In genomic region chr15:90221251-90221900, GRCh38 we compare ENCODE assay signal across 9 cellular contexts. TPM values are rescaled to one million over a fixed set of nuclear protein-coding genes. Genes with fewer than 3 reads are reported as not detected.
DNase-seq lines count a peak whose midpoint lies in the region; ATAC-seq, FAIRE-seq and TF ChIP-seq lines count a peak whose summit lies in the region.
"Had no signal": no experiment of that assay in that cellular context is flagged by ENCODE, and none has a peak within 500 bp of the region (broad histone marks: within the 10 kb centered on the region; RNA-seq: fewer than 3 reads in every experiment).

No MANE protein-coding gene starts in this region.

- H3K4me1 ChIP-seq in A549 = peaks cover 25% of the 10 kb centered on the region

- H3K9me3 ChIP-seq in A549 = no peaks in the 10 kb centered on the region

- WGBS in A549 (ENCODE audit: missing lambda C conversion rate) = 36% methylated on average over 14 of the region's 14 CpGs

- ATAC-seq in A549 (peak; percentile 89 to 92), HG03571 (IDR thresholded peaks at IDR 0.05; ENCODE audit: unreplicated experiment) (no peak), GM18909 (IDR thresholded peaks at IDR 0.05; ENCODE audit: poor library complexity, unreplicated experiment) (no peak)
- ATAC-seq: naive thymus-derived CD8-positive, alpha-beta T cell had no signal

- peak; percentile 94 for FAIRE-seq in A549 (lab: Jason Lieb, UNC)

- H3K4me3 ChIP-seq in A549 = no peak overlapping the region
- H3K4me3 ChIP-seq in foreskin fibroblast (ENCODE audit: low read depth in 1 of 2, low read length in 2 of 2) = no peak overlapping the region

- POLR2A ChIA-PET in A549 (lab: Yijun Ruan, JAX) = interaction anchor here (0.5 to 1.4 kb wide), 5 partner anchors 12 to 78 kb away, joined by 3 to 15 read pairs (median 4); partner anchors contain the start of genes CIB1 and GDPGP1

- TF ChIP-seq EP300 in A549 (IDR thresholded peaks at IDR 0.05) = no peak

- no peak for TF ChIP-seq POLR2A in A549 (IDR thresholded peaks at IDR 0.05; ENCODE audit: low read length)

- CTCF ChIA-PET in A549 (lab: Yijun Ruan, JAX) = interaction anchor here (0.6 to 36.4 kb wide), 49 partner anchors 9 to 481 kb away, joined by 3 to 732 read pairs (median 5); partner anchors contain the start of genes ARPIN, CIB1, GDPGP1 and SEMA4B

- H3K27ac ChIP-seq in A549 (peak overlapping the region; percentile 70 to 84), VCaP (peak overlapping the region; percentile 67)

- TF ChIP-seq RAD21 in A549 (conservative IDR thresholded peaks at IDR 0.05 in 1 of 2, IDR thresholded peaks at IDR 0.05 in 1 of 2) = peak; percentile 97 to 99

- H3K4me2 ChIP-seq in A549 = peak overlapping the region; percentile 47

- TF ChIP-seq CTCF in A549 (IDR thresholded peaks at IDR 0.05) (peak; percentile 91), VCaP (conservative IDR thresholded peaks at IDR 0.05) (peak; percentile 96), foreskin fibroblast (IDR thresholded peaks at IDR 0.05; ENCODE audit: low read depth, low read length) (peak; percentile 89)

- DNase-seq in A549 (ENCODE audit: low read depth in 1 of 2, low spot score in 1 of 2) = peak; percentile 90 to 95
- DNase-seq in GDM1 (lab: John Stamatoyannopoulos, UW) = peak; percentile 34
- DNase-seq in NCI-H2107 (lab: John Stamatoyannopoulos, UW) = peak; percentile 31
- DNase-seq in foreskin fibroblast = peak; percentile 77 to 92
- peak in 55 of 56 donors; percentile 16 to 85 (median 66) for DNase-seq in nucleus accumbens (lab: John Stamatoyannopoulos, UW)

TF ChIP-seq in A549, 52 proteins besides CTCF, POLR2A, EP300 and RAD21:
- TF ChIP-seq MAX (IDR thresholded peaks at IDR 0.05) (0 out of 2 replicates have a peak, but pooled peaks have one; percentile 16), HOXB5 (CRISPR knock-in tag; IDR thresholded peaks at IDR 0.05) (no peak), EHMT2 (IDR thresholded peaks at IDR 0.05; ENCODE audit: low read depth) (no peak), MAFK (IDR thresholded peaks at IDR 0.05; ENCODE audit: partially characterized antibody) (peak; percentile 2), SMC3 (IDR thresholded peaks at IDR 0.05) (peak; percentile 97)

RNA-seq across cellular contexts. Expression of gene CIB1, which starts 12.4 kb away (rescaled TPM):
- polyA plus RNA-seq in A549 (2011; rRNA removed) (84.1 and 130 TPM in 2 replicates), A549 (2017; fragmentation: RNase III; extraction: RNeasy Plus Mini Kit Qiagen cat#74134 plus additional on column Dnase treatment) (119 to 124 TPM (median 120 TPM) in 3 replicates)
- polyA plus RNA-seq in A549 (2012; cell fraction: cytosol; rRNA removed) = 187 and 202 TPM in 2 replicates
- 190 and 198 TPM in 2 replicates for polyA plus RNA-seq in A549 (2012; cell fraction: nucleus; rRNA removed)
- 47.5 and 53.3 TPM in 2 replicates for polyA minus RNA-seq in A549 (2011; rRNA and poly(A)+ RNA removed)

RNA-seq across cellular contexts. Expression of gene GDPGP1, which starts 12.6 kb away (rescaled TPM):
- 5.4 and 5.7 TPM in 2 replicates for polyA plus RNA-seq in A549 (2011; rRNA removed)
- 4.1 and 5.6 TPM in 2 replicates for polyA plus RNA-seq in A549 (2012; cell fraction: cytosol; rRNA removed)
- polyA plus RNA-seq in A549 (2012; cell fraction: nucleus; rRNA removed) = 7.8 and 8.5 TPM in 2 replicates
- polyA plus RNA-seq in A549 (2017; fragmentation: RNase III; extraction: RNeasy Plus Mini Kit Qiagen cat#74134 plus additional on column Dnase treatment) = 3.8 to 5.1 TPM (median 4.4 TPM) in 3 replicates
- 26.4 and 27.4 TPM in 2 replicates for polyA minus RNA-seq in A549 (2011; rRNA and poly(A)+ RNA removed)

RNA-seq across cellular contexts. Expression of gene SEMA4B, which starts 20.2 kb away (rescaled TPM):
- polyA plus RNA-seq in A549 (2011; rRNA removed) (45.3 and 61.0 TPM in 2 replicates), A549 (2017; fragmentation: RNase III; extraction: RNeasy Plus Mini Kit Qiagen cat#74134 plus additional on column Dnase treatment) (39.2 to 55.6 TPM (median 47.1 TPM) in 3 replicates)
- polyA plus RNA-seq in A549 (2012; cell fraction: cytosol; rRNA removed) = 70.7 and 85.3 TPM in 2 replicates
- polyA plus RNA-seq in A549 (2012; cell fraction: nucleus; rRNA removed) = 165 and 233 TPM in 2 replicates
- 66.1 and 79.1 TPM in 2 replicates for polyA minus RNA-seq in A549 (2011; rRNA and poly(A)+ RNA removed)

RNA-seq across cellular contexts. Expression of gene TTLL13, which starts 28.0 kb away (rescaled TPM):
- polyA plus RNA-seq in A549 (2011; rRNA removed) (0.56 and 0.61 TPM in 2 replicates), A549 (2017; fragmentation: RNase III; extraction: RNeasy Plus Mini Kit Qiagen cat#74134 plus additional on column Dnase treatment) (0.17 to 0.29 TPM (median 0.24 TPM) in 3 replicates)
- polyA plus RNA-seq in A549 (2012; cell fraction: cytosol; rRNA removed) = 0.20 and 0.22 TPM in 2 replicates
- polyA plus RNA-seq in A549 (2012; cell fraction: nucleus; rRNA removed) = 0.24 and 0.28 TPM in 2 replicates
- 0.58 and 1.1 TPM in 2 replicates for polyA minus RNA-seq in A549 (2011; rRNA and poly(A)+ RNA removed)
- polyA plus RNA-seq: naive thymus-derived CD8-positive, alpha-beta T cell had no signal

RNA-seq across cellular contexts. Expression of gene NGRN, which starts 44.1 kb away (rescaled TPM):
- polyA plus RNA-seq in A549 (2011; rRNA removed) = 156 and 159 TPM in 2 replicates
- 62.6 and 75.6 TPM in 2 replicates for polyA plus RNA-seq in A549 (2012; cell fraction: cytosol; rRNA removed)
- polyA plus RNA-seq in A549 (2012; cell fraction: nucleus; rRNA removed) = 29.0 and 39.6 TPM in 2 replicates
- polyA plus RNA-seq in A549 (2017; fragmentation: RNase III; extraction: RNeasy Plus Mini Kit Qiagen cat#74134 plus additional on column Dnase treatment) = 83.2 to 83.9 TPM (median 83.3 TPM) in 3 replicates
- 54.3 and 66.6 TPM in 2 replicates for polyA minus RNA-seq in A549 (2011; rRNA and poly(A)+ RNA removed)

Comparison
In these comparisons a context has a peak if more than half of its experiments do, and no peak if none do; other contexts are left out.
1. ATAC-seq: peak in A549 (2 of 2); none in HG03571 (single experiment) and GM18909 (single experiment).
2. DNase-seq: peak in every context shown above with its lines; median percentile 92 in A549; 84 in foreskin fibroblast; 66 in nucleus accumbens; 34 in GDM1; 31 in NCI-H2107.
3. Peak in every context shown above with its lines, with median percentiles within 50 percentile points of each other: CTCF ChIP-seq.